8 cellular contexts compared by ENCODE assay signal in the genomic region with DNA sequence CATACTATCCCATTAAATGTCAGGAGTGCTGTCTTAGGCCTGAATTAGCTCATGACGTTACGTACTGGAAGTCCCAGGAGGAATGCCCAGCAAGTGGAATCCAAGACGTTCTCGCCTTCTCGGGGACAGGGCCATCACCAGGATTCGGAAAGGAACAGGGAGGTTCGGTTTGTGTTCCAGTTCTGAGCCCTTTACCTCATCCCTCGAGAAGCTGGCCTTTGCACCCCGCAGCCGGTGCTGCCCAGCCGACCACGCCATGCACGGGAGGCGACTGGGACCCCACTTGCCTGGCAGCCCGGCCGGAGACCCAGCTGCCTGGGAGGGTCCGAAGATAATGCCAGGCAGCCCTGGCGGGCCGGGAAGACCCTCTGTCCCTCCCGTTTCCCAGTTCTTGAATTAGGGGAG. TPM values are rescaled to one million over a fixed set of nuclear protein-coding genes. Genes with fewer than 3 reads are reported as not detected.
DNase-seq lines count a peak whose midpoint lies in the region; ATAC-seq and TF ChIP-seq lines count a peak whose summit lies in the region.

No MANE protein-coding gene starts in this region.

- peaks cover 13% of the 10 kb centered on the region for H3F3A ChIP-seq in PC-9 (ENCODE audit: insufficient read depth, low read depth)

- H3K27me3 ChIP-seq in PC-9 (ENCODE audit: insufficient read depth, low read depth) (no peaks in the 10 kb centered on the region), lower lobe of right lung (ENCODE audit: low read depth) (peaks cover 12% of the 10 kb centered on the region), testis (no peaks in the 10 kb centered on the region)

- H3K9me3 ChIP-seq in PC-9 (ENCODE audit: insufficient read depth, low read depth) (no peaks in the 10 kb centered on the region), lower lobe of right lung (no peaks in the 10 kb centered on the region), testis (no peaks in the 10 kb centered on the region)

- H3K27ac ChIP-seq in PC-9 (no peak overlapping the region), coronary artery (peak overlapping the region; percentile 96 to 98), lower lobe of right lung (peak overlapping the region; percentile 92), testis (peak overlapping the region; percentile 94 to 97)

- peaks cover 35% of the 10 kb centered on the region for H3K4me1 ChIP-seq in PC-9 (replicated peaks; ENCODE audit: insufficient read depth)
- H3K4me1 ChIP-seq in lower lobe of right lung, result peaks cover 28% of the 10 kb centered on the region
- H3K4me1 ChIP-seq in testis, result peaks cover 29% of the 10 kb centered on the region

- DNase-seq in PC-9, result no peak
- DNase-seq in coronary artery (ENCODE audit: low spot score), result peak; percentile 94
- DNase-seq in lower lobe of right lung, result no peak
- DNase-seq in testis, result peak; percentile 77
- DNase-seq in A172 (ENCODE audit: low spot score), result no peak
- no peak for DNase-seq in dermis blood vessel endothelial cell
- DNase-seq in DMS53 (lab: John Stamatoyannopoulos, UW), result no peak

- POLR2A ChIA-PET in PC-9 (lab: Charles Lee; ENCODE audit: unreplicated experiment), result interaction anchor here (0.7 kb wide), 1 partner anchor 53 kb away, joined by 4 read pairs; no protein-coding TSS in a partner anchor

- H2AFZ ChIP-seq in PC-9, result no peak overlapping the region

- TF ChIP-seq CTCF in PC-9 (conservative IDR thresholded peaks at IDR 0.05) (no peak), coronary artery (IDR thresholded peaks at IDR 0.05) (no peak), lower lobe of right lung (IDR thresholded peaks at IDR 0.05) (no peak), testis (IDR thresholded peaks at IDR 0.05) (no peak)

- no peak for TF ChIP-seq POLR2A in testis (IDR thresholded peaks at IDR 0.05)

- ATAC-seq in lower lobe of right lung (peak; percentile 19 to 27), HG03571 (IDR thresholded peaks at IDR 0.05; ENCODE audit: unreplicated experiment) (no peak)

- H4K20me1 ChIP-seq in PC-9 (ENCODE audit: insufficient read depth), result no peaks in the 10 kb centered on the region

- H3K9me2 ChIP-seq in PC-9 (ENCODE audit: insufficient read depth), result no peaks in the 10 kb centered on the region

- peaks cover 33% of the 10 kb centered on the region for H3K79me2 ChIP-seq in PC-9 (ENCODE audit: low read depth)

- H3K4me3 ChIP-seq in PC-9, result peak overlapping the region; percentile 74; the same call in 1 of the 2 replicates
- peak overlapping the region; percentile 82 for H3K4me3 ChIP-seq in coronary artery
- peak overlapping the region; percentile 67 for H3K4me3 ChIP-seq in lower lobe of right lung
- H3K4me3 ChIP-seq in testis, result peak overlapping the region; percentile 73 to 86

- intact Hi-C loops in PC-9 (cut with micrococcal nuclease; ENCODE audit: unreplicated experiment), result loop anchor here (10.0 kb wide), 1 partner anchor 129 kb away; no protein-coding TSS in a partner anchor
- intact Hi-C loops in lower lobe of right lung (cut with DNase I), result no loop called here
- intact Hi-C loops in testis (cut with DNase I; ENCODE audit: low total_unique reads), result loop anchor here (10.0 kb wide), 2 partner anchors 81 to 371 kb away; no protein-coding TSS in a partner anchor

- BruUV-seq in PC-9 (replicated peaks; lab: Mats Ljungman, UMichigan), result no TSS peak

- CTCF ChIA-PET in PC-9 (lab: Charles Lee), result no interaction called here

- H3K4me2 ChIP-seq in PC-9, result peak overlapping the region; percentile 99

- H3K36me3 ChIP-seq in PC-9 (ENCODE audit: low read depth), result no peaks in the 10 kb centered on the region
- H3K36me3 ChIP-seq in lower lobe of right lung, result no peaks in the 10 kb centered on the region
- no peaks in the 10 kb centered on the region for H3K36me3 ChIP-seq in testis (ENCODE audit: low read depth, missing control alignments)

- 0 to 8% methylated on average over 8 to 20 of the region's 20 CpGs for WGBS in testis, 2 donors

RNA-seq across cellular contexts. Expression of a gene that starts 0.8 kb away (rescaled TPM):
- 21.3 and 23.3 TPM in 2 replicates for total RNA-seq in PC-9 (2021)
- 12.0 TPM for total RNA-seq in lower lobe of right lung
- 100 to 1,000 TPM; 107 to 218 TPM for total RNA-seq in testis
- polyA plus RNA-seq in testis (ENCODE audit: insufficient read depth, low read depth, low replicate concordance), result 55.3 TPM
- 57.0 and 59.0 TPM in 2 replicates for total RNA-seq in A172 (2014; rRNA removed; shearing (Covaris generic))
- total RNA-seq in dermis blood vessel endothelial cell, result 7.0 TPM in 2 replicates

Comparison
In these comparisons a context has a peak if more than half of its experiments do, and no peak if none do; other contexts are left out.
1. DNase-seq: peak in coronary artery (single experiment) and testis (single experiment); none in PC-9 (0 of 2), lower lobe of right lung (single experiment), A172 (single experiment), dermis blood vessel endothelial cell (single experiment) and DMS53 (single experiment).
2. Peak in every context shown above with its lines, with median percentiles within 50 percentile points of each other: H3K4me3 ChIP-seq.